ENCODE assay signal across 28 cellular contexts in genomic region chr4:137587796-137588195, GRCh38.
"Had no signal": no experiment of that assay in that cellular context is flagged by ENCODE, and none has a peak within 500 bp of the region (broad histone marks: within the 10 kb centered on the region; RNA-seq: fewer than 3 reads in every experiment).

No MANE protein-coding gene starts in this region.

- H3K4me1 ChIP-seq: gastrocnemius medialis, heart right ventricle, spleen, testis, upper lobe of right lung, vagina had no signal

- H3K9me3 Mint-ChIP-seq: dendritic cell treated with granulocyte-macrophage colony-stimulating factor and Interleukin-4, amounts not matched to agents 40 ng/mL and 50 ng/mL, for 4 days; nephron; stimulated activated naive B cell treated with anti-CD40 and anti-IgM and Interleukin-4, amounts not matched to agents 10 μg/mL and 1 μg/mL and 100 μg/mL, for 72 hours had no signal

- FAIRE-seq: colon, keratinocyte had no signal

- H3K36me3 ChIP-seq: esophagus muscularis mucosa, gastrocnemius medialis, heart right ventricle, neutrophil, spleen, tibial nerve, upper lobe of right lung, vagina had no signal

- H3K4me3 Mint-ChIP-seq: dendritic cell treated with granulocyte-macrophage colony-stimulating factor and Interleukin-4, amounts not matched to agents 40 ng/mL and 50 ng/mL, for 4 days; effector memory CD8-positive, alpha-beta T cell; naive B cell; nephron; stimulated activated naive B cell treated with anti-CD40 and anti-IgM and Interleukin-4, amounts not matched to agents 10 μg/mL and 1 μg/mL and 100 μg/mL, for 72 hours; stimulated activated naive CD8-positive, alpha-beta T cell treated with anti-CD3 and anti-CD28 coated beads, Interleukin-15, amount 100 ng/mL, for 72 hours had no signal

- H3K4me3 ChIP-seq: esophagus muscularis mucosa, gastrocnemius medialis, heart right ventricle, lung, spleen, testis, tibial nerve, upper lobe of right lung, vagina had no signal

- H3K27ac ChIP-seq: epithelial cell of prostate, esophagus muscularis mucosa, gastrocnemius medialis, heart right ventricle, neutrophil, spleen, testis, tibial nerve, upper lobe of right lung, vagina had no signal

- H3K27ac Mint-ChIP-seq: dendritic cell treated with granulocyte-macrophage colony-stimulating factor and Interleukin-4, amounts not matched to agents 40 ng/mL and 50 ng/mL, for 4 days; effector memory CD8-positive, alpha-beta T cell; naive B cell; stimulated activated naive B cell treated with anti-CD40 and anti-IgM and Interleukin-4, amounts not matched to agents 10 μg/mL and 1 μg/mL and 100 μg/mL, for 72 hours; stimulated activated naive CD8-positive, alpha-beta T cell treated with anti-CD3 and anti-CD28 coated beads, Interleukin-15, amount 100 ng/mL, for 72 hours had no signal

- H3K27me3 Mint-ChIP-seq: dendritic cell treated with granulocyte-macrophage colony-stimulating factor and Interleukin-4, amounts not matched to agents 40 ng/mL and 50 ng/mL, for 4 days; effector memory CD8-positive, alpha-beta T cell; naive B cell; stimulated activated naive B cell treated with anti-CD40 and anti-IgM and Interleukin-4, amounts not matched to agents 10 μg/mL and 1 μg/mL and 100 μg/mL, for 72 hours; stimulated activated naive CD8-positive, alpha-beta T cell treated with anti-CD3 and anti-CD28 coated beads, Interleukin-15, amount 100 ng/mL, for 72 hours had no signal

- H3K9me3 ChIP-seq: esophagus muscularis mucosa, gastrocnemius medialis, heart right ventricle, neutrophil, spleen, testis, tibial nerve, upper lobe of right lung, vagina had no signal

- DNase-seq: effector memory CD8-positive, alpha-beta T cell; gastrocnemius medialis; heart right ventricle; hypothalamus; left colon; left ventricle myocardium superior; mesendoderm; naive B cell; posterior cingulate gyrus; spleen; stimulated activated CD4-positive, alpha-beta T cell treated with anti-CD3 and anti-CD28 coated beads, Interleukin-15, amount 100 ng/mL, for 24 hours; stimulated activated CD4-positive, alpha-beta T cell treated with anti-CD3 and anti-CD28 coated beads, Interleukin-1b, Interleukin-23, amount 100 ng/mL, for 48 hours; stimulated activated CD4-positive, alpha-beta T cell treated with anti-CD3 and anti-CD28 coated beads, Interleukin-4, amount 100 ng/mL, for 24 hours; stimulated activated naive B cell treated with anti-CD40 and anti-IgM and Interleukin-4, amounts not matched to agents 10 μg/mL and 1 μg/mL and 100 μg/mL, for 72 hours; stimulated activated naive CD8-positive, alpha-beta T cell treated with anti-CD3 and anti-CD28 coated beads, Interleukin-15, amount 100 ng/mL, for 72 hours; testis; upper lobe of right lung had no signal

- H3K27me3 ChIP-seq: esophagus muscularis mucosa, gastrocnemius medialis, heart right ventricle, neutrophil, spleen, testis, tibial nerve, upper lobe of right lung, vagina had no signal

- H3K4me1 Mint-ChIP-seq: naive B cell; nephron; stimulated activated naive B cell treated with anti-CD40 and anti-IgM and Interleukin-4, amounts not matched to agents 10 μg/mL and 1 μg/mL and 100 μg/mL, for 72 hours; stimulated activated naive CD8-positive, alpha-beta T cell treated with anti-CD3 and anti-CD28 coated beads, Interleukin-15, amount 100 ng/mL, for 72 hours had no signal

- H3K36me3 Mint-ChIP-seq: naive B cell; stimulated activated naive B cell treated with anti-CD40 and anti-IgM and Interleukin-4, amounts not matched to agents 10 μg/mL and 1 μg/mL and 100 μg/mL, for 72 hours had no signal

- ATAC-seq: effector memory CD8-positive, alpha-beta T cell; gastrocnemius medialis; heart right ventricle; left colon; left ventricle myocardium superior; sciatic nerve; stimulated activated naive B cell treated with anti-CD40 and anti-IgM and Interleukin-4, amounts not matched to agents 10 μg/mL and 1 μg/mL and 100 μg/mL, for 72 hours; stimulated activated naive CD8-positive, alpha-beta T cell treated with anti-CD3 and anti-CD28 coated beads, Interleukin-15, amount 100 ng/mL, for 72 hours; upper lobe of right lung had no signal
